ENCODE assay signal across 8 cellular contexts in the genomic region with DNA sequence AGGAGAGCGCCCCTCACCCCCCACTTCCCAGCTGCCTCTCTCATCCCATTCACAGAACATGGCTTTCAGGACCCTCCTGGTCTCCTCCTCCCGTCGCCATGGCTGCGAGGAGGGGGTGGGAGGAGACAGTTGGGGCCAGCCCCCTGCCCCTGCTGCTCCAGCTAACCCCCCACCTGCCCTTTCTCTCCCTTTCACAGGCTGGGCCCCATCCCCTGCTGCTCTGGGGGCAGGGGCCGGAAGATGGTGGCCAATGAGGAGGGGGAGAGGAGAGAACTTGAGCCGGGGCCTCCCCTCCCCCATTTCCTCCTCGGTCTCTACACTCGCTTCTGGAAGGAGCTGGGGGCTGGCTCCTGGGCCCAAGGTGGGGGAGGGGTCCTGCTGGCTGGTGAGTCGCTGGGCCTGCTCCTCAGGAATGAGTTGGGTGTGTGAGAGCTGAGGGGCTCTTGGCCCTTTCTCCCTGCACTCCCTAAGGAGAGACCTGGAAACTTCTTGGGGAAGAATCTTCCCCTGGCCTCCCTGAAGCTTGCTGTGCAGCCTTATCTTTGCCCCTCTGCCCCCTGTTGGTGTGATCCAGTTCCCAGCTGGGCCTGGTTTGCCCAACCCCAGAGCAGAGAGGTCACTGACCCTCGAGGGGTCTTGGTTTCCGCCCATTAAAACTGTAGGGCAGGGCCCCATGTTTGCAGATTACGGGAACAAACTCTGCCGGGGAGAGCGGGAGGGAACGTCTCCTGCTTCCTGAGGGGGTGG. TPM values are rescaled to one million over a fixed set of nuclear protein-coding genes. Genes with fewer than 3 reads are reported as not detected.
DNase-seq lines count a peak whose midpoint lies in the region; TF ChIP-seq lines count a peak whose summit lies in the region.

No MANE protein-coding gene starts in this region.

- H3K4me3 ChIP-seq in ectodermal cell (ENCODE audit: insufficient read depth, low read depth, low read length) = peak overlapping the region; percentile 95

- TF ChIP-seq CTCF in nephron progenitor cell (IDR thresholded peaks at IDR 0.05) = no peak

- peaks cover 7% of the 10 kb centered on the region for H3K27me3 Mint-ChIP-seq in nephron progenitor cell (ENCODE audit: low read depth, poor library complexity)

- peaks cover 34% of the 10 kb centered on the region for H3K36me3 Mint-ChIP-seq in nephron progenitor cell (ENCODE audit: low read depth)

- no peaks in the 10 kb centered on the region for H3K27me3 ChIP-seq in ectodermal cell (ENCODE audit: control insufficient read depth, insufficient read depth, low read length, poor library complexity, severe bottlenecking)

- peak overlapping the region; percentile 98 for H3K27ac ChIP-seq in ectodermal cell (ENCODE audit: insufficient read depth, low read depth, low read length, poor library complexity, severe bottlenecking)

- H3K4me1 ChIP-seq in ectodermal cell (ENCODE audit: control insufficient read depth, insufficient read depth, low read length) = peaks cover 28% of the 10 kb centered on the region

- H3K36me3 ChIP-seq in ectodermal cell (ENCODE audit: control insufficient read depth, insufficient read depth, low read length) = no peaks in the 10 kb centered on the region

- H3K4me1 Mint-ChIP-seq in nephron progenitor cell = peaks cover 64% of the 10 kb centered on the region

- H3K4me3 Mint-ChIP-seq in nephron progenitor cell = peak overlapping the region; percentile 100

- H3K9me3 ChIP-seq in ectodermal cell (ENCODE audit: control insufficient read depth, low read length) = no peaks in the 10 kb centered on the region

- H3K27ac Mint-ChIP-seq in nephron progenitor cell = peak overlapping the region; percentile 100

- H3K9me3 Mint-ChIP-seq in nephron progenitor cell = no peaks in the 10 kb centered on the region

- WGBS in ectodermal cell, 2 experiments = 0 to 1% methylated on average over 15 of the region's 15 CpGs

- peak; percentile 44 for DNase-seq in Daoy (ENCODE audit: low read depth)
- peak; percentile 92 for DNase-seq in NCI-H82 (lab: John Stamatoyannopoulos, UW)
- DNase-seq in nephron progenitor cell = peak; percentile 94
- no peak for DNase-seq in SIG-M5 treated with dmso at 0.1 percent for 504 hours (lab: John Stamatoyannopoulos, UW; ENCODE audit: unreplicated experiment)
- DNase-seq in NCI-H526 (lab: John Stamatoyannopoulos, UW) = no peak
- DNase-seq in HT-29 (ENCODE audit: low spot score) = no peak
- DNase-seq in stimulated activated CD4-positive, alpha-beta T cell treated with anti-CD3 and anti-CD28 coated beads, Interleukin-2, amount 100 ng/mL, for 48 hours = no peak

RNA-seq across cellular contexts. Expression of a gene that starts 10.2 kb away (rescaled TPM):
- not detected in 2 replicates for total RNA-seq in Daoy (2014; rRNA removed; shearing (Covaris generic))
- polyA plus RNA-seq in ectodermal cell (2013, experiment 1 of 4) = not detected
- polyA plus RNA-seq in ectodermal cell (2013, experiment 2 of 4) = 0.41 TPM
- polyA plus RNA-seq in ectodermal cell (2013, experiment 3 of 4) = 0.16 TPM
- 0.16 TPM for polyA plus RNA-seq in ectodermal cell (2013, experiment 4 of 4)
- not detected in 2 replicates for total RNA-seq in HT-29 (2014; rRNA removed; shearing (Covaris generic))

RNA-seq across cellular contexts. Expression of a gene that starts 18.1 kb away (rescaled TPM):
- 27.7 and 38.4 TPM in 2 replicates for total RNA-seq in Daoy (2014; rRNA removed; shearing (Covaris generic))
- polyA plus RNA-seq in ectodermal cell (2013, experiment 1 of 4) = 26.7 TPM
- 21.1 TPM for polyA plus RNA-seq in ectodermal cell (2013, experiment 2 of 4)
- 19.2 TPM for polyA plus RNA-seq in ectodermal cell (2013, experiment 3 of 4)
- polyA plus RNA-seq in ectodermal cell (2013, experiment 4 of 4) = 19.0 TPM
- total RNA-seq in HT-29 (2014; rRNA removed; shearing (Covaris generic)) = 19.1 and 19.8 TPM in 2 replicates

RNA-seq across cellular contexts. Expression of a gene that starts 28.4 kb away (rescaled TPM):
- total RNA-seq in Daoy (2014; rRNA removed; shearing (Covaris generic)) = 27.7 and 28.0 TPM in 2 replicates
- polyA plus RNA-seq in ectodermal cell (2013, experiment 1 of 4) = 34.4 TPM
- 37.4 TPM for polyA plus RNA-seq in ectodermal cell (2013, experiment 2 of 4)
- polyA plus RNA-seq in ectodermal cell (2013, experiment 3 of 4) = 27.3 TPM
- 27.5 TPM for polyA plus RNA-seq in ectodermal cell (2013, experiment 4 of 4)
- 63.0 and 65.9 TPM in 2 replicates for total RNA-seq in HT-29 (2014; rRNA removed; shearing (Covaris generic))

RNA-seq across cellular contexts. Expression of a gene that starts 42.0 kb away (rescaled TPM):
- 4.6 TPM in 1 of 2 replicates, not detected in the other for total RNA-seq in Daoy (2014; rRNA removed; shearing (Covaris generic))
- polyA plus RNA-seq in ectodermal cell (2013, experiment 1 of 4) = 110 TPM
- polyA plus RNA-seq in ectodermal cell (2013, experiment 2 of 4) = 98.4 TPM
- 111 TPM for polyA plus RNA-seq in ectodermal cell (2013, experiment 3 of 4)
- polyA plus RNA-seq in ectodermal cell (2013, experiment 4 of 4) = 127 TPM
- total RNA-seq in HT-29 (2014; rRNA removed; shearing (Covaris generic)) = not detected in 2 replicates

Comparison
In these comparisons a context has a peak if more than half of its experiments do, and no peak if none do; other contexts are left out.
1. DNase-seq: peak in Daoy (single experiment), NCI-H82 (single experiment) and nephron progenitor cell (single experiment); none in SIG-M5 treated with dmso at 0.1 percent for 504 hours (single experiment), NCI-H526 (0 of 2), HT-29 (single experiment) and stimulated activated CD4-positive, alpha-beta T cell treated with anti-CD3 and anti-CD28 coated beads, Interleukin-2, amount 100 ng/mL, for 48 hours (0 of 2).